Comparison of ENCODE assay signal across 18 cellular contexts in the genomic region with DNA sequence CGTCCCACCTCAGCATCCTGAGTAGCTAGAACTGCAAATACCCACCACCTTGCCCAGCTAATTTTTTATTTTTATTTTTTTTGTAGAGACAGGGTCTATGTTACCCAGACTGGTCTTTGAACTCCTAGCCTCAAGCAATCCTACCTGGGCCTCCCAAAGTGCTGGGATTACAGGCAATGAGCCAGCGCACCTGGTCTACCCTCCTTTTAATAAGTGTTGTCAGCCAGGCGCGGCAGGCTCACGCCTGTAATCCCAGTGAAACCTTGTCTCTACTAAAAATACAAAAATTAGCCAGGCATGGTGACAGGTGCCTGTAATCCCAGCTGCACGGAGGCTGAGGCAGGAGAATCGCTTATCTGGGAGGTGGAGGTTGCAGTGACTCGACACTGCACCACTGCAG. TPM values are rescaled to one million over a fixed set of nuclear protein-coding genes. Genes with fewer than 3 reads are reported as not detected.
DNase-seq lines count a peak whose midpoint lies in the region; ATAC-seq and TF ChIP-seq lines count a peak whose summit lies in the region.
"Had no signal": no experiment of that assay in that cellular context is flagged by ENCODE, and none has a peak within 500 bp of the region (broad histone marks: within the 10 kb centered on the region; RNA-seq: fewer than 3 reads in every experiment).

No MANE protein-coding gene starts in this region.

- H3K27me3 Mint-ChIP-seq in activated T-cell treated with anti-CD3 and anti-CD28 coated beads, Interleukin-2, amount 50 U/mL, for 72 hours (ENCODE audit: low read depth): no peaks in the 10 kb centered on the region
- H3K27me3 Mint-ChIP-seq in activated T-cell treated with anti-CD3 and anti-CD28 coated beads, Interleukin-2, amount 50 U/mL, for 4 hours (ENCODE audit: low read depth): no peaks in the 10 kb centered on the region
- no peaks in the 10 kb centered on the region for H3K27me3 Mint-ChIP-seq in stimulated activated memory B cell treated with anti-CD40 and anti-IgM and Interleukin-4, amounts not matched to agents 10 μg/mL and 1 μg/mL and 100 μg/mL, for 72 hours

- no peak for ATAC-seq in activated T-cell treated with anti-CD3 and anti-CD28 coated beads, Interleukin-2, amount 50 U/mL, for 72 hours (replicated peaks in 1 of 2)
- ATAC-seq in activated T-cell treated with anti-CD3 and anti-CD28 coated beads, Interleukin-2, amount 50 U/mL, for 4 hours: no peak
- no peak for ATAC-seq in stimulated activated memory B cell treated with anti-CD40 and anti-IgM and Interleukin-4, amounts not matched to agents 10 μg/mL and 1 μg/mL and 100 μg/mL, for 72 hours
- ATAC-seq in HG02970 (IDR thresholded peaks at IDR 0.05; ENCODE audit: low FRiP score, unreplicated experiment): no peak
- no peak for ATAC-seq in GM21390 (IDR thresholded peaks at IDR 0.05; ENCODE audit: unreplicated experiment)
- ATAC-seq: Right ventricle myocardium inferior had no signal

- peaks cover 0 to 2% of the 10 kb centered on the region in 2 donors for H3K9me3 Mint-ChIP-seq in activated T-cell treated with anti-CD3 and anti-CD28 coated beads, Interleukin-2, amount 50 U/mL, for 72 hours
- H3K9me3 Mint-ChIP-seq in activated T-cell treated with anti-CD3 and anti-CD28 coated beads, Interleukin-2, amount 50 U/mL, for 4 hours: no peaks in the 10 kb centered on the region
- peaks cover 3% of the 10 kb centered on the region for H3K9me3 Mint-ChIP-seq in stimulated activated memory B cell treated with anti-CD40 and anti-IgM and Interleukin-4, amounts not matched to agents 10 μg/mL and 1 μg/mL and 100 μg/mL, for 72 hours
- H3K9me3 Mint-ChIP-seq: HFFc6 had no signal

- peak overlapping the region in 3 of 4 donors; percentile 55 to 79 (median 56) for H3K27ac ChIP-seq in Peyer's patch
- peak overlapping the region; percentile 10 for H3K27ac ChIP-seq in layer of hippocampus (ENCODE audit: low read depth, low read length)
- H3K27ac ChIP-seq: KMS-11 had no signal

- H3K4me3 ChIP-seq in Peyer's patch: no peak overlapping the region
- H3K4me3 ChIP-seq: MG63 had no signal

- DNase-seq in activated T-cell treated with anti-CD3 and anti-CD28 coated beads, Interleukin-2, amount 50 U/mL, for 72 hours: no peak
- no peak for DNase-seq in activated T-cell treated with anti-CD3 and anti-CD28 coated beads, Interleukin-2, amount 50 U/mL, for 4 hours
- DNase-seq in Peyer's patch (no peak), putamen (ENCODE audit: low spot score) (no peak)
- DNase-seq: DMS 273 treated with DMSO at 0.1 percent for 48 hours, EL, HFFc6, MG63, NCI-H1092 treated with DMSO at 0.1 percent for 48 hours, NCI-H1694, NCI-H446 treated with DMSO at 0.1 percent for 48 hours, NCI-H774 had no signal

- H3K36me3 Mint-ChIP-seq in activated T-cell treated with anti-CD3 and anti-CD28 coated beads, Interleukin-2, amount 50 U/mL, for 72 hours (ENCODE audit: insufficient read depth in 2 of 2): peaks cover 2 to 8% of the 10 kb centered on the region in 2 donors
- peaks cover 14% of the 10 kb centered on the region for H3K36me3 Mint-ChIP-seq in activated T-cell treated with anti-CD3 and anti-CD28 coated beads, Interleukin-2, amount 50 U/mL, for 4 hours (ENCODE audit: insufficient read depth)
- peaks cover 20% of the 10 kb centered on the region for H3K36me3 Mint-ChIP-seq in stimulated activated memory B cell treated with anti-CD40 and anti-IgM and Interleukin-4, amounts not matched to agents 10 μg/mL and 1 μg/mL and 100 μg/mL, for 72 hours

- H3K4me3 Mint-ChIP-seq in activated T-cell treated with anti-CD3 and anti-CD28 coated beads, Interleukin-2, amount 50 U/mL, for 72 hours: no peak overlapping the region
- H3K4me3 Mint-ChIP-seq in activated T-cell treated with anti-CD3 and anti-CD28 coated beads, Interleukin-2, amount 50 U/mL, for 4 hours: no peak overlapping the region
- H3K4me3 Mint-ChIP-seq in stimulated activated memory B cell treated with anti-CD40 and anti-IgM and Interleukin-4, amounts not matched to agents 10 μg/mL and 1 μg/mL and 100 μg/mL, for 72 hours: no peak overlapping the region
- H3K4me3 Mint-ChIP-seq: HFFc6 had no signal

- no peaks in the 10 kb centered on the region for H3K36me3 ChIP-seq in Peyer's patch
- H3K36me3 ChIP-seq: MG63 had no signal

- H3K27me3 ChIP-seq in Peyer's patch (no peaks in the 10 kb centered on the region), layer of hippocampus (ENCODE audit: control insufficient read depth, insufficient read depth, low read length) (no peaks in the 10 kb centered on the region)
- H3K27me3 ChIP-seq: MG63 had no signal

- no peaks in the 10 kb centered on the region for H3K9me3 ChIP-seq in Peyer's patch
- H3K9me3 ChIP-seq: MG63 had no signal

- peaks cover 0 to 15% (median 6%) of the 10 kb centered on the region in 4 donors for H3K4me1 ChIP-seq in Peyer's patch

- H3K4me1 Mint-ChIP-seq in activated T-cell treated with anti-CD3 and anti-CD28 coated beads, Interleukin-2, amount 50 U/mL, for 72 hours (ENCODE audit: low read depth): peaks cover 64% of the 10 kb centered on the region
- H3K4me1 Mint-ChIP-seq in activated T-cell treated with anti-CD3 and anti-CD28 coated beads, Interleukin-2, amount 50 U/mL, for 4 hours (ENCODE audit: low read depth): peaks cover 69% of the 10 kb centered on the region
- peaks cover 48% of the 10 kb centered on the region for H3K4me1 Mint-ChIP-seq in stimulated activated memory B cell treated with anti-CD40 and anti-IgM and Interleukin-4, amounts not matched to agents 10 μg/mL and 1 μg/mL and 100 μg/mL, for 72 hours

- TF ChIP-seq POLR2A in Peyer's patch (IDR thresholded peaks at IDR 0.05): no peak

- no peak for TF ChIP-seq CTCF in Peyer's patch (IDR thresholded peaks at IDR 0.05)

- H3K27ac Mint-ChIP-seq in activated T-cell treated with anti-CD3 and anti-CD28 coated beads, Interleukin-2, amount 50 U/mL, for 72 hours: peak overlapping the region; percentile 70
- H3K27ac Mint-ChIP-seq in stimulated activated memory B cell treated with anti-CD40 and anti-IgM and Interleukin-4, amounts not matched to agents 10 μg/mL and 1 μg/mL and 100 μg/mL, for 72 hours: peak overlapping the region; percentile 74
- H3K27ac Mint-ChIP-seq: HFFc6 had no signal

RNA-seq across cellular contexts. Expression of a gene that starts 19.3 kb away (rescaled TPM):
- 10 to 100 TPM; 47.7 to 50.0 TPM for total RNA-seq in activated T-cell treated with anti-CD3 and anti-CD28 coated beads, Interleukin-2, amount 50 U/mL, for 72 hours
- total RNA-seq in activated T-cell treated with anti-CD3 and anti-CD28 coated beads, Interleukin-2, amount 50 U/mL, for 4 hours: 10 to 100 TPM; 19.6 to 28.2 (median 20.3) TPM
- 10 to 100 TPM; 33.0 to 76.7 (median 43.0) TPM for total RNA-seq in Peyer's patch
